Comparison of ENCODE assay signal across 29 cellular contexts in the genomic region with DNA sequence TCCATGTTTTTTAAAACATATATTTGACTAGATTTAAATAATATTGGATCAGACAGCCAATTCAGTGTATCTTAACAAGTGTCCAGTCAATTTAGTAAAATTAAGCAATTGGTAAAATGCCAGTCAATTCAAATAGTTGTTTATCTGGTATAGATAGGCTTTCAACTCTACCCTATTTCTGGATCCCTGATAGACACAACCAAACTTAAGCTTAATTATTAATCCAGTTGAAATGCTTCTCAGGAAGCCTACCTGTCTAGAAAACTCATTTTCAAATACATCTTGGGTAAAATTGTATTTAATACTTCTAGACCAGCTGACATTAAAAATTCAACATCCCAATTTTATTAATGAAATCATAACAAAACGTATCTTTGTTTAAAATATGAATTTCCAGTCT.
"Had no signal": no experiment of that assay in that cellular context is flagged by ENCODE, and none has a peak within 500 bp of the region (broad histone marks: within the 10 kb centered on the region; RNA-seq: fewer than 3 reads in every experiment).

No MANE protein-coding gene starts in this region.

- H3K36me3 ChIP-seq: adrenal gland, breast epithelium, cardiac muscle cell, colonic mucosa, gastrocnemius medialis, WERI-Rb-1 had no signal

- H3K9me3 ChIP-seq: adrenal gland, breast epithelium, colonic mucosa, gastrocnemius medialis had no signal

- H3K4me3 ChIP-seq: adrenal gland, breast epithelium, cardiac muscle cell, colonic mucosa, gastrocnemius medialis had no signal

- ATAC-seq: activated CD4-positive, CD25-positive, alpha-beta regulatory T cell treated with anti-CD3 and anti-CD28 coated beads, Interleukin-2, amount 50 U/mL, for 24 hours; activated CD8-positive, alpha-beta T cell treated with anti-CD3 and anti-CD28 coated beads for 36 hours; activated naive CD8-positive, alpha-beta T cell treated with anti-CD3 and anti-CD28 coated beads, Interleukin-2, amount 50 U/mL, for 24 hours; activated T-cell treated with anti-CD3 and anti-CD28 coated beads, Interleukin-2, amount 50 U/mL, for 4 hours; esophagus mucosa; gastrocnemius medialis; T-helper 17 cell had no signal

- DNase-seq: activated B cell treated with CpG ODN at 0.5 μM for 24 hours; activated CD4-positive, alpha-beta T cell treated with anti-CD3 and anti-CD28 coated beads for 48 hours; activated CD4-positive, alpha-beta T cell treated with anti-CD3 and anti-CD28 coated beads, Interleukin-2, amount 50 U/mL, for 1 hour; activated CD4-positive, alpha-beta T cell treated with anti-CD3 and anti-CD28 coated beads, Interleukin-2, amount 50 U/mL, for 48 hours; activated CD8-positive, alpha-beta memory T cell treated with anti-CD3 and anti-CD28 coated beads for 24 hours; activated CD8-positive, alpha-beta T cell treated with anti-CD3 and anti-CD28 coated beads for 36 hours; activated effector memory CD4-positive, alpha-beta T cell treated with anti-CD3 and anti-CD28 coated beads, Interleukin-2, amount 50 U/mL, for 16 hours; activated naive CD4-positive, alpha-beta T cell treated with anti-CD3 and anti-CD28 coated beads for 36 hours; activated naive CD8-positive, alpha-beta T cell treated with anti-CD3 and anti-CD28 coated beads for 36 hours; activated naive CD8-positive, alpha-beta T cell treated with anti-CD3 and anti-CD28 coated beads, Interleukin-2, amount 50 U/mL, for 24 hours; activated T-cell treated with anti-CD3 and anti-CD28 coated beads, Interleukin-2, amount 50 U/mL, for 4 hours; adrenal gland; amygdala; aorta; central memory CD4-positive, alpha-beta T cell; cerebellar nuclear complex; colonic mucosa; effector CD8-positive, alpha-beta T cell; foreskin fibroblast; gastrocnemius medialis; glutamatergic neuron; T-helper 1 cell; T-helper 17 cell; T1000; WERI-Rb-1 had no signal

- H3K27me3 ChIP-seq: adrenal gland, breast epithelium, cardiac muscle cell, colonic mucosa, gastrocnemius medialis had no signal

- H3K27ac ChIP-seq: adrenal gland, breast epithelium, cardiac muscle cell, colonic mucosa, gastrocnemius medialis, WERI-Rb-1 had no signal

- H3K4me1 ChIP-seq: adrenal gland, breast epithelium, colonic mucosa, gastrocnemius medialis had no signal
